ENCODE assay signal across 9 cellular contexts in genomic region chr4:95095352-95095974, GRCh38.
A peak's percentile ranks its signal among the peaks of the same experiment; 100 is the strongest.
DNase-seq lines count a peak whose midpoint lies in the region; ATAC-seq, FAIRE-seq and TF ChIP-seq lines count a peak whose summit lies in the region.
"Had no signal": no experiment of that assay in that cellular context is flagged by ENCODE, and none has a peak within 500 bp of the region (broad histone marks: within the 10 kb centered on the region; RNA-seq: fewer than 3 reads in every experiment).

No MANE protein-coding gene starts in this region.

- H3K27ac Mint-ChIP-seq in activated T-helper 17 cell treated with anti-CD3 and anti-CD28 coated beads, Interleukin-2, amount 50 U/mL, for 72 hours = no peak overlapping the region

- H3K4me3 Mint-ChIP-seq in activated T-helper 17 cell treated with anti-CD3 and anti-CD28 coated beads, Interleukin-2, amount 50 U/mL, for 72 hours = no peak overlapping the region

- H3K27me3 Mint-ChIP-seq in activated T-helper 17 cell treated with anti-CD3 and anti-CD28 coated beads, Interleukin-2, amount 50 U/mL, for 72 hours = peaks cover 8% of the 10 kb centered on the region

- FAIRE-seq in GM12878 (lab: Jason Lieb, UNC) = no peak
- no peak for FAIRE-seq in GM12892 (lab: Jason Lieb, UNC)

- H3K36me3 ChIP-seq in KMS-11 (ENCODE audit: insufficient read depth) (no peaks in the 10 kb centered on the region), GM12878 (ENCODE audit: control insufficient read depth in 2 of 2, insufficient read depth in 2 of 2, low read length in 1 of 2) (no peaks in the 10 kb centered on the region), mesenchymal stem cell (ENCODE audit: control insufficient read depth in 1 of 2, insufficient read depth in 2 of 2, low read depth in 1 of 2, low read length in 2 of 2) (no peaks in the 10 kb centered on the region)

- H4K91ac ChIP-seq in mesenchymal stem cell (ENCODE audit: low read length) = no peak overlapping the region

- H3K4ac ChIP-seq in mesenchymal stem cell (ENCODE audit: low read depth in 1 of 2, low read length in 2 of 2) = no peak overlapping the region

- no TSS peak for BruUV-seq in GM12878 (replicated peaks; lab: Mats Ljungman, UMichigan)

- no peak overlapping the region for H3K9ac ChIP-seq in KMS-11
- no peak overlapping the region for H3K9ac ChIP-seq in GM12878 (ENCODE audit: control insufficient read depth, insufficient read depth, low read length)
- peak overlapping the region; percentile 16 for H3K9ac ChIP-seq in mesenchymal stem cell (ENCODE audit: low read length)

- peak; percentile 40; the same call in 1 of the 2 replicates for TF ChIP-seq RAD21 in GM12878 (IDR thresholded peaks at IDR 0.05; ENCODE audit: insufficient read depth, low read depth, low read length)

- H3K27ac ChIP-seq in KMS-11 = no peak overlapping the region; the same call in 1 of the 2 replicates
- H3K27ac ChIP-seq in GM12878 (ENCODE audit: control insufficient read depth, insufficient read depth) = no peak overlapping the region
- H3K27ac ChIP-seq in mesenchymal stem cell (ENCODE audit: low read length, poor library complexity, severe bottlenecking) = no peak overlapping the region

- no peak overlapping the region for H2BK12ac ChIP-seq in mesenchymal stem cell (ENCODE audit: low read length in 2 of 2)

- H2BK120ac ChIP-seq in mesenchymal stem cell (ENCODE audit: low read depth, low read length) = no peak overlapping the region

- H3K79me2 ChIP-seq in KMS-11 (ENCODE audit: insufficient read depth, low read depth) (no peaks in the 10 kb centered on the region), GM12878 (ENCODE audit: control insufficient read depth, insufficient read depth, low read length) (no peaks in the 10 kb centered on the region)

- TF ChIP-seq CTCF in KMS-11 (conservative IDR thresholded peaks at IDR 0.05; ENCODE audit: low read depth, low read length) (peak; percentile 78), GM12878 (IDR thresholded peaks at IDR 0.05 in 2 of 3, conservative IDR thresholded peaks at IDR 0.05 in 1 of 3; ENCODE audit: control insufficient read depth in 2 of 3, extremely low read depth in 1 of 3, insufficient read depth in 1 of 3, low read depth in 3 of 3, low read length in 3 of 3) (peak in 2 of 3 experiments; percentile 11 to 19; a peak in 1 of 6 replicates), GM13976 (IDR thresholded peaks at IDR 0.05; ENCODE audit: borderline replicate concordance, control extremely low read depth, extremely low read depth, insufficient read depth, missing control alignments) (no peak)

- no peak overlapping the region for H2BK5ac ChIP-seq in mesenchymal stem cell (ENCODE audit: low read depth, low read length, poor library complexity, severe bottlenecking)

- CTCF ChIA-PET in GM12878 (lab: Yijun Ruan, JAX) = interaction anchor here (0.7 kb wide), 1 partner anchor 279 kb away, joined by 4 read pairs; no protein-coding TSS in a partner anchor

- no peak for TF ChIP-seq EP300 in GM12878 (IDR thresholded peaks at IDR 0.05; ENCODE audit: borderline replicate concordance in 1 of 2, control insufficient read depth in 1 of 2, low read depth in 2 of 2, low read length in 2 of 2)

- DNase-seq in Caki2 (ENCODE audit: low read depth) (peak; percentile 21), GM12878 (ENCODE audit: low read depth, low spot score) (no peak), mesenchymal stem cell (peak; percentile 44), GM12892 (ENCODE audit: insufficient read length) (no peak), COLO668 (lab: John Stamatoyannopoulos, UW; ENCODE audit: unreplicated experiment) (no peak), GM13976 (ENCODE audit: low spot score) (no peak)
- DNase-seq: effector memory CD4-positive, alpha-beta T cell had no signal

- H2AK5ac ChIP-seq in mesenchymal stem cell (ENCODE audit: low read length, severe bottlenecking) = no peak overlapping the region

- in situ Hi-C loops in Caki2 (cut with HindIII; ENCODE audit: low pct_unique_long_range_greater_than_20kb, low sequenced_read_pairs) = no loop called here
- in situ Hi-C loops in GM12878 (cut with MboI) = no loop called here
- in situ Hi-C loops in GM13976 (cut with MboI; ENCODE audit: low sequenced_read_pairs, unreplicated experiment) = no loop called here

- POLR2A ChIA-PET in GM12878 (lab: Charles Lee) = no interaction called here

- H3K27me3 ChIP-seq in KMS-11 (ENCODE audit: insufficient read depth, low read depth) (no peaks in the 10 kb centered on the region), GM12878 (replicated peaks in 1 of 2; ENCODE audit: control insufficient read depth in 2 of 2, insufficient read depth in 2 of 2, low read length in 1 of 2) (no peaks in the 10 kb centered on the region), mesenchymal stem cell (ENCODE audit: control insufficient read depth in 1 of 2, insufficient read depth in 1 of 2, low read length in 2 of 2) (no peaks in the 10 kb centered on the region)

- SMC1A ChIA-PET in GM12878 (lab: Charles Lee; ENCODE audit: uncharacterized antibody, unreplicated experiment) = no interaction called here

- ATAC-seq in GM12878 = no peak
- ATAC-seq in activated T-helper 17 cell treated with anti-CD3 and anti-CD28 coated beads, Interleukin-2, amount 50 U/mL, for 72 hours (replicated peaks) = no peak

- no peak overlapping the region for H2AFZ ChIP-seq in KMS-11 (ENCODE audit: low read depth)
- no peak overlapping the region for H2AFZ ChIP-seq in GM12878 (ENCODE audit: control insufficient read depth, low read depth, low read length)
- H2AFZ ChIP-seq in mesenchymal stem cell (ENCODE audit: low read depth, low read length) = no peak overlapping the region

- H4K8ac ChIP-seq in mesenchymal stem cell (ENCODE audit: low read length) = no peak overlapping the region

- intact Hi-C loops in GM12878 (cut with micrococcal nuclease; ENCODE audit: unreplicated experiment) = loop anchor here (2.0 kb wide), 1 partner anchor 475 kb away; no protein-coding TSS in a partner anchor

- TF ChIP-seq POLR2A in GM12878 (IDR thresholded peaks at IDR 0.05; ENCODE audit: low read depth, low read length) (no peak), GM12892 (IDR thresholded peaks at IDR 0.05; ENCODE audit: low read depth, low read length) (no peak)

- peak overlapping the region; percentile 19 for H3K4me2 ChIP-seq in KMS-11
- no peak overlapping the region for H3K4me2 ChIP-seq in GM12878 (ENCODE audit: control insufficient read depth, insufficient read depth)
- no peak overlapping the region for H3K4me2 ChIP-seq in mesenchymal stem cell (ENCODE audit: low read length, poor library complexity, severe bottlenecking)

- no peaks in the 10 kb centered on the region for H4K20me1 ChIP-seq in KMS-11 (ENCODE audit: insufficient read depth)
- no peaks in the 10 kb centered on the region for H4K20me1 ChIP-seq in GM12878 (ENCODE audit: control insufficient read depth, insufficient read depth)

- H3K18ac ChIP-seq in mesenchymal stem cell (ENCODE audit: low read depth in 1 of 2, low read length in 2 of 2) = no peak overlapping the region

- H3K4me3 ChIP-seq in KMS-11 (IDR thresholded peaks at IDR 0.05; ENCODE audit: insufficient read depth, low read depth, low read length) (no peak overlapping the region), GM12878 (no peak overlapping the region), mesenchymal stem cell (ENCODE audit: insufficient read depth in 1 of 2, low read depth in 1 of 2, low read length in 2 of 2) (no peak overlapping the region)

- H3K36me3 Mint-ChIP-seq in activated T-helper 17 cell treated with anti-CD3 and anti-CD28 coated beads, Interleukin-2, amount 50 U/mL, for 72 hours (ENCODE audit: low read depth) = no peaks in the 10 kb centered on the region

- WGBS in GM12878 (ENCODE audit: insufficient coverage, insufficient replicate concordance, low lambda C conversion rate, missing lambda C conversion rate) = 5% methylated on average over 1 of the region's 1 CpG
- WGBS in mesenchymal stem cell = no CpG with 5 or more reads among the region's 1 CpG

- H3K14ac ChIP-seq in mesenchymal stem cell (ENCODE audit: low read length in 2 of 2) = no peak overlapping the region

- H3K9me3 ChIP-seq in GM12878 (replicated peaks; ENCODE audit: control insufficient read depth, insufficient read depth, low read length) (no peaks in the 10 kb centered on the region), mesenchymal stem cell (ENCODE audit: control insufficient read depth, low read length) (peaks cover 3% of the 10 kb centered on the region)

- RAD21 ChIA-PET in GM12878 (lab: Charles Lee; ENCODE audit: unreplicated experiment) = no interaction called here

- H3K23ac ChIP-seq in mesenchymal stem cell (ENCODE audit: low read length in 2 of 2) = no peak overlapping the region

- peaks cover 55% of the 10 kb centered on the region for H3K4me1 ChIP-seq in KMS-11 (ENCODE audit: low read depth, poor library complexity, severe bottlenecking)
- H3K4me1 ChIP-seq in GM12878 (ENCODE audit: control insufficient read depth, insufficient read depth, low read length) = no peaks in the 10 kb centered on the region
- no peaks in the 10 kb centered on the region for H3K4me1 ChIP-seq in mesenchymal stem cell (ENCODE audit: control insufficient read depth, insufficient read depth, low read depth, low read length)

- no peaks in the 10 kb centered on the region for H3K79me1 ChIP-seq in mesenchymal stem cell (replicated peaks; ENCODE audit: low read length, poor library complexity, severe bottlenecking)

- no peak overlapping the region for H2BK15ac ChIP-seq in mesenchymal stem cell (ENCODE audit: low read depth, poor library complexity, severe bottlenecking)

- no peaks in the 10 kb centered on the region for H3K9me3 Mint-ChIP-seq in activated T-helper 17 cell treated with anti-CD3 and anti-CD28 coated beads, Interleukin-2, amount 50 U/mL, for 72 hours

- H3K4me1 Mint-ChIP-seq in activated T-helper 17 cell treated with anti-CD3 and anti-CD28 coated beads, Interleukin-2, amount 50 U/mL, for 72 hours = no peaks in the 10 kb centered on the region

TF ChIP-seq in GM12878, 131 proteins besides CTCF, POLR2A, EP300 and RAD21:
- TF ChIP-seq SMC3 (IDR thresholded peaks at IDR 0.05; ENCODE audit: borderline replicate concordance, low read length) (peak; percentile 32; the same call in 1 of the 2 replicates), ZNF274 (IDR thresholded peaks at IDR 0.05; ENCODE audit: insufficient read depth, insufficient read length) (no peak)

Comparison
In these comparisons a context has a peak if more than half of its experiments do, and no peak if none do; other contexts are left out.
1. DNase-seq: peak in Caki2 (single experiment) and mesenchymal stem cell (single experiment); none in GM12878 (single experiment), GM12892 (single experiment), COLO668 (single experiment) and GM13976 (single experiment).